13 cellular contexts compared by ENCODE assay signal in the genomic region with DNA sequence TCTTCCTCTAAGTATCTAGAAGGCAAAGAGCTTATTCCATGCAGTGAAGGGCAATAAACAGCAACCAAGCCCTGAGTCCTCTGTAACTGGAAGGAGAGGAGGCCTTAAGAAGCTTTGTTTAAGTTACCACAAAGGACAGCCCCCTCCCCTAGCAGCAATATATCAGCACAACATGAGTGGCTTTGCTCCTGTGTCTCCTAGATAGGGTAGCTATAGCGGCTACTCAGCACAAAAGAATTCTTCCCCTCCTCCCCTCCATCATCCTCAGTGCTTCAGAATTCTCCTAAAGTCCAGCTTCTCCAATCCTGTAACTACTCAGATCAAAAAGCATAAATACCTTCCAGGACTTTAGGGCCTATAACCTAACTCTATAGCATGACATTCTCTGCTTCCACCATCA. TPM values are rescaled to one million over a fixed set of nuclear protein-coding genes. Genes with fewer than 3 reads are reported as not detected.
A peak's percentile ranks its signal among the peaks of the same experiment; 100 is the strongest.
DNase-seq lines count a peak whose midpoint lies in the region; ATAC-seq and TF ChIP-seq lines count a peak whose summit lies in the region.
"Had no signal": no experiment of that assay in that cellular context is flagged by ENCODE, and none has a peak within 500 bp of the region (broad histone marks: within the 10 kb centered on the region; RNA-seq: fewer than 3 reads in every experiment).

No MANE protein-coding gene starts in this region.

- no peak for ATAC-seq in GM18858 (IDR thresholded peaks at IDR 0.05; ENCODE audit: unreplicated experiment)

- intact Hi-C loops in posterior cingulate gyrus (cut with DNase I) = no loop called here

- H3K4me3 ChIP-seq in HUES6 (ENCODE audit: low read depth, low read length) (no peak overlapping the region), cardiac fibroblast (replicated peaks in 1 of 2; ENCODE audit: low read depth in 2 of 2, low read length in 2 of 2) (no peak overlapping the region), coronary artery (no peak overlapping the region)
- H3K4me3 ChIP-seq: dorsolateral prefrontal cortex, HAP-1 had no signal

- peaks cover 8% of the 10 kb centered on the region for H3K4me1 ChIP-seq in HUES6 (ENCODE audit: control insufficient read depth, insufficient read depth, low read length)

- H3K27me3 ChIP-seq in HUES6 (ENCODE audit: control insufficient read depth, insufficient read depth, low read length) = no peaks in the 10 kb centered on the region
- H3K27me3 ChIP-seq: dorsolateral prefrontal cortex had no signal

- 0 out of 2 replicates have a peak overlapping the region, but pooled peaks have one; percentile 24 for H3K27ac ChIP-seq in HUES6 (ENCODE audit: low read depth, low read length)
- no peak overlapping the region for H3K27ac ChIP-seq in coronary artery
- H3K27ac ChIP-seq: dorsolateral prefrontal cortex had no signal

- no peak for TF ChIP-seq CTCF in cardiac fibroblast (IDR thresholded peaks at IDR 0.05; ENCODE audit: low read depth, low read length)
- TF ChIP-seq CTCF in coronary artery (IDR thresholded peaks at IDR 0.05) = no peak

- DNase-seq in EH (ENCODE audit: low read depth) (peak; percentile 63), cardiac fibroblast (ENCODE audit: low read depth in 2 of 2) (peak; percentile 13 to 22), myocyte (ENCODE audit: low read depth) (peak; percentile 3), inferior parietal cortex (ENCODE audit: extremely low spot score) (no peak), coronary artery (ENCODE audit: low spot score) (no peak), posterior cingulate gyrus (no peak)
- DNase-seq: activated naive CD8-positive, alpha-beta T cell treated with anti-CD3 and anti-CD28 coated beads for 36 hours; dorsolateral prefrontal cortex; head of caudate nucleus; NCI-H1930 had no signal

- no peaks in the 10 kb centered on the region for H3K9me3 ChIP-seq in HUES6 (ENCODE audit: control insufficient read depth, insufficient read depth, low read depth, low read length)
- H3K9me3 ChIP-seq: HAP-1 had no signal

- no peak overlapping the region for H3K9ac ChIP-seq in HUES6 (ENCODE audit: low read length)

- peaks cover 38% of the 10 kb centered on the region for H3K36me3 ChIP-seq in HUES6 (ENCODE audit: control insufficient read depth, insufficient read depth, low read length)

RNA-seq across cellular contexts. Expression of a gene that starts 16.5 kb away (rescaled TPM):
- 97.2 and 113 TPM in 2 replicates for total RNA-seq in myocyte
- polyA plus RNA-seq in myocyte (2012) = 81.5 TPM

RNA-seq across cellular contexts. Expression of a gene that starts 43.7 kb away (rescaled TPM):
- 60.8 and 63.2 TPM in 2 replicates for total RNA-seq in myocyte
- 20.6 TPM for polyA plus RNA-seq in myocyte (2012)

Comparison
In these comparisons a context has a peak if more than half of its experiments do, and no peak if none do; other contexts are left out.
1. DNase-seq: peak in EH (single experiment), cardiac fibroblast (2 of 2) and myocyte (single experiment); none in inferior parietal cortex (single experiment), coronary artery (single experiment) and posterior cingulate gyrus (0 of 10).